In the genomic region with DNA sequence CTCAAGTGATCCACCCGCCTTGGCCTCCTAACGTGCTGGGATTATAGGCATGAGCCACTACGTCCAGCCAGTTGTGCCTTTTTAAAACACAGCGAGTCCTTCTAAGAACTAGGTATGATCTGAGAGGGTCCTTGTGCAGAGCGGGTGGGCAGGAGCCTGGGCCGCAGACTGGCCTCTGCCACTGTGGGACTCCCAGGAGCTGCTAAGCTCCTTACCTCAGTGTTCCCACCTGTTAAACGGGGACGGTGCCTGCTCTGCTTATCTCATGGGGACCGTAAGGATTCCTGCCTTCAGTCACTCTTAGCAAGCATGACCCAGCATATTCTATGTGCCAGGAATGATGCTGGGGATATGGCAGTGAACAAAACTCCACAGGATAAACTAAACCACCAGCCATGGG, we compare ENCODE assay signal across 10 cellular contexts.
"Had no signal": no experiment of that assay in that cellular context is flagged by ENCODE, and none has a peak within 500 bp of the region (broad histone marks: within the 10 kb centered on the region; RNA-seq: fewer than 3 reads in every experiment).

No MANE protein-coding gene starts in this region.

- DNase-seq: GM23248, GOT3, H7, HFFc6, IMR-90, KBM-7 had no signal

- FAIRE-seq: HTR-8/SVneo had no signal

- H3K36me3 ChIP-seq: HAP-1 had no signal

- H3K9me3 ChIP-seq: HAP-1 had no signal

- H3K27ac Mint-ChIP-seq: HFFc6 had no signal

- H3K4me3 ChIP-seq: GM23248, HAP-1 had no signal

- H3K4me1 ChIP-seq: HAP-1 had no signal

- H3K4me3 Mint-ChIP-seq: HFFc6 had no signal

- ATAC-seq: HCT116 had no signal

- H3K9ac ChIP-seq: GM23248 had no signal

- H3K27ac ChIP-seq: GM23248, HL-60 had no signal

- H3K9me3 Mint-ChIP-seq: HFFc6 had no signal

- H2AFZ ChIP-seq: GM23248 had no signal
